ENCODE assay signal across 26 cellular contexts in the genomic region with DNA sequence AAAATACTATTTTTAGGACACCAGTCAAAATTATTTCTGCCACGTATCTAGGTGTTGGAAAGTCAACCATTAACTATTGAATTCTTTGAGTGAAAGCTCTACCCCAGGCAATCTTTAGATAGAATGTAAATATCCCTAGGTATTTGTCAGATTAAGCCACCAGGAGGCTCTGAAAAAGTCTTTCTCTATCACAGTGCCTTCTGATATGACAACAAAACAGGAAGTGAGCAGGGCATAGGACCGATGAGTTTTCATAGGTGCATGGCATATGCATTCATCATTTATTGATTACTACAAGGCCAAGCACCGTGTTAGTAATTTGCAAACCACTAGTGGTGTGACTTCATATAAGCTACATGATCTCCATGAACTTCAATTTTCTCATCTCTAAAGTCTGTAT.
"Had no signal": no experiment of that assay in that cellular context is flagged by ENCODE, and none has a peak within 500 bp of the region (broad histone marks: within the 10 kb centered on the region; RNA-seq: fewer than 3 reads in every experiment).

No MANE protein-coding gene starts in this region.

- H3K4me1 Mint-ChIP-seq: activated naive CD8-positive, alpha-beta T cell treated with anti-CD3 and anti-CD28 coated beads, Interleukin-2, amount 10 ng/mL, durations not matched to agents 7 days and 5 days; activated T-helper 17 cell treated with anti-CD3 and anti-CD28 coated beads, Interleukin-2, amount 50 U/mL, for 72 hours; nephron progenitor cell had no signal

- H3K27ac Mint-ChIP-seq: activated CD8-positive, alpha-beta T cell treated with anti-CD3 and anti-CD28 coated beads for 36 hours; activated naive CD8-positive, alpha-beta T cell treated with anti-CD3 and anti-CD28 coated beads, Interleukin-2, amount 10 ng/mL, durations not matched to agents 7 days and 5 days; activated T-helper 17 cell treated with anti-CD3 and anti-CD28 coated beads, Interleukin-2, amount 50 U/mL, for 72 hours; dendritic cell treated with granulocyte-macrophage colony-stimulating factor and Interleukin-4, amounts not matched to agents 40 ng/mL and 50 ng/mL, for 4 days; immature natural killer cell; nephron progenitor cell had no signal

- H3K4me3 ChIP-seq: cardiac muscle cell, esophagus muscularis mucosa, left ventricle myocardium inferior, tibial nerve, uterus had no signal

- H3K4me1 ChIP-seq: left ventricle myocardium inferior, tibial nerve, uterus had no signal

- ATAC-seq: activated CD8-positive, alpha-beta T cell treated with anti-CD3 and anti-CD28 coated beads for 36 hours; activated T-helper 17 cell treated with anti-CD3 and anti-CD28 coated beads, Interleukin-2, amount 50 U/mL, for 72 hours; stimulated activated naive CD8-positive, alpha-beta T cell treated with anti-CD3 and anti-CD28 coated beads, Interleukin-15, Interleukin-2, amounts not matched to agents 100 U/mL and 50 U/mL, for 24 hours had no signal

- H3K27me3 ChIP-seq: uterus had no signal

- H3K9me3 ChIP-seq: esophagus muscularis mucosa, left ventricle myocardium inferior, tibial nerve, uterus had no signal

- H3K4me3 Mint-ChIP-seq: activated CD8-positive, alpha-beta T cell treated with anti-CD3 and anti-CD28 coated beads for 36 hours; activated naive CD8-positive, alpha-beta T cell treated with anti-CD3 and anti-CD28 coated beads, Interleukin-2, amount 10 ng/mL, durations not matched to agents 7 days and 5 days; activated T-helper 17 cell treated with anti-CD3 and anti-CD28 coated beads, Interleukin-2, amount 50 U/mL, for 72 hours; dendritic cell treated with granulocyte-macrophage colony-stimulating factor and Interleukin-4, amounts not matched to agents 40 ng/mL and 50 ng/mL, for 4 days; immature natural killer cell; nephron progenitor cell had no signal

- H3K9me3 Mint-ChIP-seq: activated CD8-positive, alpha-beta T cell treated with anti-CD3 and anti-CD28 coated beads for 36 hours; activated naive CD8-positive, alpha-beta T cell treated with anti-CD3 and anti-CD28 coated beads, Interleukin-2, amount 10 ng/mL, durations not matched to agents 7 days and 5 days; activated T-helper 17 cell treated with anti-CD3 and anti-CD28 coated beads, Interleukin-2, amount 50 U/mL, for 72 hours; dendritic cell treated with granulocyte-macrophage colony-stimulating factor and Interleukin-4, amounts not matched to agents 40 ng/mL and 50 ng/mL, for 4 days had no signal

- H3K36me3 ChIP-seq: cardiac muscle cell, esophagus muscularis mucosa, left ventricle myocardium inferior, tibial nerve, uterus had no signal

- H3K27ac ChIP-seq: cardiac muscle cell, esophagus muscularis mucosa, left ventricle myocardium inferior, tibial nerve, uterus had no signal

- DNase-seq: activated CD4-positive, alpha-beta T cell treated with anti-CD3 and anti-CD28 coated beads for 48 hours; activated CD4-positive, CD25-positive, alpha-beta regulatory T cell; activated CD8-positive, alpha-beta T cell treated with anti-CD3 and anti-CD28 coated beads for 36 hours; activated naive CD4-positive, alpha-beta T cell treated with Interleukin-2 at 50 U/mL for 16 hours; activated naive CD8-positive, alpha-beta T cell treated with anti-CD3 and anti-CD28 coated beads, Interleukin-2, amount 10 ng/mL, durations not matched to agents 7 days and 5 days; activated T-cell treated with anti-CD3 and anti-CD28 coated beads, Interleukin-2, amount 50 U/mL, for 1 hour; amygdala; effector CD8-positive, alpha-beta T cell; immature natural killer cell; kidney glomerular epithelial cell; left ventricle myocardium inferior; mammary epithelial cell; nephron progenitor cell; occipital lobe; posterior cingulate gyrus; stimulated activated CD4-positive, alpha-beta T cell treated with anti-CD3 and anti-CD28 coated beads, Interleukin-12 subunit alpha, Interleukin-12 subunit beta, amount 100 ng/mL, for 4 hours; stimulated activated CD4-positive, alpha-beta T cell treated with anti-CD3 and anti-CD28 coated beads, Interleukin-1b, Interleukin-23, amount 100 ng/mL, for 48 hours; stimulated activated CD8-positive, alpha-beta memory T cell treated with anti-CD3 and anti-CD28 coated beads, Interleukin-4, amount 100 ng/mL, for 48 hours; stimulated activated naive CD8-positive, alpha-beta T cell treated with anti-CD3 and anti-CD28 coated beads, Interleukin-15, Interleukin-2, amounts not matched to agents 100 U/mL and 50 U/mL, for 24 hours; substantia nigra; uterus had no signal

- H3K36me3 Mint-ChIP-seq: activated naive CD8-positive, alpha-beta T cell treated with anti-CD3 and anti-CD28 coated beads, Interleukin-2, amount 10 ng/mL, durations not matched to agents 7 days and 5 days; immature natural killer cell had no signal
